12 cellular contexts compared by ENCODE assay signal in the genomic region with DNA sequence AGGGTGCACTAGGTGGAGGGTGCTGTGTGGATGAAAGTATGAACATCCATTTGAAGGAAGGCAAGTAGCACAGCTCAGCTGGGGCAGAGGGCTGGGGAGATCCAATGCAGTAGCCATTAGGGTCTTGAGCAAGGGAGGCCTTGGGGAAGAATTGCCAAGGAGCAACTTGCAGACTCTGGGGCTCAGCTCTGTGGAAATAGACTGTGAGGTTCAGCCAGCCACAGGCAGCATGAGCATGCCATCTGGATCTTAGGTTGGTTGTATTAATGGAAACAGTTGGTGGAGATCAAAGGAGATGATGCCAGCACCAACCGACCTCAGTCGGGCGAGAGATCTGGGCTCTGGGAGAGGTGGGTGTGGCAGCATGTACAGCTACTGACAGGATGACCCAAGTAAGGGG. TPM values are rescaled to one million over a fixed set of nuclear protein-coding genes. Genes with fewer than 3 reads are reported as not detected.
DNase-seq lines count a peak whose midpoint lies in the region; ATAC-seq, FAIRE-seq and TF ChIP-seq lines count a peak whose summit lies in the region.
"Had no signal": no experiment of that assay in that cellular context is flagged by ENCODE, and none has a peak within 500 bp of the region (broad histone marks: within the 10 kb centered on the region; RNA-seq: fewer than 3 reads in every experiment).

No MANE protein-coding gene starts in this region.

- H3K9me3 Mint-ChIP-seq in activated T-helper 2 cell treated with anti-CD3 and anti-CD28 coated beads, Interferon-gamma antibody, Interleukin-2, Interleukin-4, amounts not matched to agents 10 μg/mL and 5 μg/mL and 100 μg/mL, durations not matched to agents 14 hours and 24 hours and 36 hours = no peaks in the 10 kb centered on the region
- H3K9me3 Mint-ChIP-seq: nephron had no signal

- no peaks in the 10 kb centered on the region for H3K27me3 ChIP-seq in small intestine (ENCODE audit: control insufficient read depth in 2 of 2, insufficient read depth in 2 of 2, low read length in 2 of 2)
- H3K27me3 ChIP-seq: MG63 had no signal

- 64% methylated on average over 3 of the region's 3 CpGs for WGBS in lower leg skin, 2 donors
- 27 to 59% (median 30%) methylated on average over 3 of the region's 3 CpGs for WGBS in small intestine, 3 donors

- H3K27ac Mint-ChIP-seq in activated T-helper 2 cell treated with anti-CD3 and anti-CD28 coated beads, Interferon-gamma antibody, Interleukin-2, Interleukin-4, amounts not matched to agents 10 μg/mL and 5 μg/mL and 100 μg/mL, durations not matched to agents 14 hours and 24 hours and 36 hours = peak overlapping the region; percentile 91
- H3K27ac Mint-ChIP-seq: nephron had no signal

- peaks cover 85% of the 10 kb centered on the region for H3K36me3 Mint-ChIP-seq in activated T-helper 2 cell treated with anti-CD3 and anti-CD28 coated beads, Interferon-gamma antibody, Interleukin-2, Interleukin-4, amounts not matched to agents 10 μg/mL and 5 μg/mL and 100 μg/mL, durations not matched to agents 14 hours and 24 hours and 36 hours (ENCODE audit: low read depth)

- H3K27me3 Mint-ChIP-seq in activated T-helper 2 cell treated with anti-CD3 and anti-CD28 coated beads, Interferon-gamma antibody, Interleukin-2, Interleukin-4, amounts not matched to agents 10 μg/mL and 5 μg/mL and 100 μg/mL, durations not matched to agents 14 hours and 24 hours and 36 hours (ENCODE audit: low read depth) = no peaks in the 10 kb centered on the region

- peaks cover 65% of the 10 kb centered on the region for H3K4me1 Mint-ChIP-seq in activated T-helper 2 cell treated with anti-CD3 and anti-CD28 coated beads, Interferon-gamma antibody, Interleukin-2, Interleukin-4, amounts not matched to agents 10 μg/mL and 5 μg/mL and 100 μg/mL, durations not matched to agents 14 hours and 24 hours and 36 hours (ENCODE audit: low read depth)

- no peak for DNase-seq in activated T-helper 2 cell treated with anti-CD3 and anti-CD28 coated beads, Interferon-gamma antibody, Interleukin-2, Interleukin-4, amounts not matched to agents 10 μg/mL and 5 μg/mL and 100 μg/mL, durations not matched to agents 14 hours and 24 hours and 36 hours (ENCODE audit: low spot score)
- peak; percentile 61 for DNase-seq in posterior vena cava (ENCODE audit: low spot score)
- DNase-seq in lower leg skin (ENCODE audit: low spot score in 2 of 2) = no peak
- DNase-seq in GM19238 (ENCODE audit: insufficient read length, low spot score) = no peak
- DNase-seq in small intestine = no peak
- DNase-seq: DMS153, MG63, NCI-H526 had no signal

- TF ChIP-seq CTCF in lower leg skin (IDR thresholded peaks at IDR 0.05) = no peak

- no peaks in the 10 kb centered on the region for H3K36me3 ChIP-seq in small intestine (ENCODE audit: control insufficient read depth in 2 of 2, insufficient read depth in 2 of 2, low read length in 2 of 2)
- H3K36me3 ChIP-seq: MG63 had no signal

- no peaks in the 10 kb centered on the region for H3K9me3 ChIP-seq in small intestine (ENCODE audit: control insufficient read depth, low read depth)
- H3K9me3 ChIP-seq: MG63 had no signal

- intact Hi-C loops in activated T-helper 2 cell treated with anti-CD3 and anti-CD28 coated beads, Interferon-gamma antibody, Interleukin-2, Interleukin-4, amounts not matched to agents 10 μg/mL and 5 μg/mL and 100 μg/mL, durations not matched to agents 14 hours and 24 hours and 36 hours (cut with micrococcal nuclease) = loop anchor here (10.0 kb wide), 1 partner anchor 736 kb away; no protein-coding TSS in a partner anchor
- intact Hi-C loops in posterior vena cava (cut with DNase I) = no loop called here
- intact Hi-C loops in lower leg skin (cut with DNase I; ENCODE audit: low total_unique reads) = no loop called here

- no peak for FAIRE-seq in small intestine (lab: Jason Lieb, UNC)

- H3K4me1 ChIP-seq in small intestine (ENCODE audit: control insufficient read depth in 2 of 2, insufficient read depth in 1 of 2, low read depth in 1 of 2, low read length in 1 of 2) = no peaks in the 10 kb centered on the region

- H3K4me3 ChIP-seq in lower leg skin (ENCODE audit: low read depth, poor library complexity, severe bottlenecking) = no peak overlapping the region
- H3K4me3 ChIP-seq in small intestine (ENCODE audit: low read depth in 1 of 2, low read length in 2 of 2) = no peak overlapping the region
- H3K4me3 ChIP-seq: MG63, SK-N-MC had no signal

- H3K4me3 Mint-ChIP-seq in activated T-helper 2 cell treated with anti-CD3 and anti-CD28 coated beads, Interferon-gamma antibody, Interleukin-2, Interleukin-4, amounts not matched to agents 10 μg/mL and 5 μg/mL and 100 μg/mL, durations not matched to agents 14 hours and 24 hours and 36 hours (ENCODE audit: low read depth) = peak overlapping the region; percentile 97
- H3K4me3 Mint-ChIP-seq: nephron had no signal

- ATAC-seq in GM18867 (IDR thresholded peaks at IDR 0.05; ENCODE audit: unreplicated experiment) (peak; percentile 17), HG03378 (IDR thresholded peaks at IDR 0.05; ENCODE audit: unreplicated experiment) (peak; percentile 14)

- TF ChIP-seq POLR2A in lower leg skin (IDR thresholded peaks at IDR 0.05) = no peak

- H3K27ac ChIP-seq in small intestine (ENCODE audit: low read depth in 1 of 2, low read length in 1 of 2) = peak overlapping the region in 1 of 2 donors; percentile 14
- H3K27ac ChIP-seq: SK-N-MC had no signal

RNA-seq across cellular contexts. Expression of gene ZAP70, which starts 5.6 kb away (rescaled TPM):
- 231 and 234 TPM in 2 replicates for total RNA-seq in activated T-helper 2 cell treated with anti-CD3 and anti-CD28 coated beads, Interferon-gamma antibody, Interleukin-2, Interleukin-4, amounts not matched to agents 10 μg/mL and 5 μg/mL and 100 μg/mL, durations not matched to agents 14 hours and 24 hours and 36 hours
- total RNA-seq in posterior vena cava = 1 to 10 TPM; 2.4 to 2.8 TPM
- 1 to 10 TPM; 1.1 to 1.6 (median 1.4) TPM for total RNA-seq in lower leg skin
- 10 to 100 TPM in 1 of 3 donors, 1 to 10 TPM in 2; 2.5 to 15.9 (median 3.9) TPM for polyA plus RNA-seq in small intestine

RNA-seq across cellular contexts. Expression of gene C2orf92, which starts 49.4 kb away (rescaled TPM):
- total RNA-seq in activated T-helper 2 cell treated with anti-CD3 and anti-CD28 coated beads, Interferon-gamma antibody, Interleukin-2, Interleukin-4, amounts not matched to agents 10 μg/mL and 5 μg/mL and 100 μg/mL, durations not matched to agents 14 hours and 24 hours and 36 hours = 17.2 and 21.8 TPM in 2 replicates
- total RNA-seq in posterior vena cava (1 to 10 TPM; 5.1 to 7.1 TPM), lower leg skin (10 to 100 TPM in 2 of 4 donors, 1 to 10 TPM in 2; 5.0 to 20.2 (median 13.4) TPM)
- polyA plus RNA-seq in small intestine = 10 to 100 TPM in 1 of 3 donors, 1 to 10 TPM in 2; 1.4 to 13.6 (median 8.6) TPM

RNA-seq across cellular contexts. Expression of gene ACTR1B, which starts 55.1 kb away (rescaled TPM):
- total RNA-seq in activated T-helper 2 cell treated with anti-CD3 and anti-CD28 coated beads, Interferon-gamma antibody, Interleukin-2, Interleukin-4, amounts not matched to agents 10 μg/mL and 5 μg/mL and 100 μg/mL, durations not matched to agents 14 hours and 24 hours and 36 hours = 142 and 147 TPM in 2 replicates
- total RNA-seq in posterior vena cava (10 to 100 TPM; 45.3 to 61.1 TPM), lower leg skin (10 to 100 TPM; 47.3 to 82.3 (median 78.4) TPM)
- 10 to 100 TPM; 66.5 to 91.2 (median 68.3) TPM for polyA plus RNA-seq in small intestine

Comparison
In these comparisons a context has a peak if more than half of its experiments do, and no peak if none do; other contexts are left out.
1. RNA of gene ZAP70, which starts 5.6 kb away (total RNA-seq): 231 to 234 TPM in activated T-helper 2 cell treated with anti-CD3 and anti-CD28 coated beads, Interferon-gamma antibody, Interleukin-2, Interleukin-4, amounts not matched to agents 10 μg/mL and 5 μg/mL and 100 μg/mL, durations not matched to agents 14 hours and 24 hours and 36 hours; 2.4 to 2.8 TPM in posterior vena cava and 1.1 to 1.6 TPM in lower leg skin; every median in the first group is over 10 times any median in the second.